ENCODE assay signal across 33 cellular contexts in the genomic region with DNA sequence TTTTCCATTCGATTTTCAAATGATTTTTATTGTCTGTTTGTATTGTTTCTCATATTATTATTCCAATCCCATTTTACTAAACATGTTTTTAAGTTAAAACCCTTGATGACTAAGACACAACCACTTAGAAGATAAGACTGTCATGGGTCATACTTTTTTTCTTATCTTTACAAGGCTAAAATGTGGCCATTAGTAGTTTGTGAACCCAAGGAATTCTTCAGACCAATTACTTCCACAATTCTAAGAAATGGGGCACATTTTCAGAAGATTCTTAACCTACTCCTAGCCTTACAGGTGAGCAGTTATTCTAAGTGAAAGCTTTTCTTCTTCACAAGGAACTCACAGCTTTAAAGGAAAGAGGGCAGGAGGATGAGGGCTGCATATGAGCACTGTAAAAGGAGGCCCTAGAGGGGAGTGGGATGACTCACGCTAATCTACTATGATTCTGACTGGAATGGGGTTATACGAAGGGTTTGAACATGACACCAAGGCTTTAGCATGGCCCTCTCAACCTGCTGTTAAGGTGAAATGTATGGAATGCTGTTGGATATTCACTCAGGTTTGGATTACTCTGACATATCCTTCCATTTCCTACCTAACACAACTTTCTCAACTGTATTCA.
"Had no signal": no experiment of that assay in that cellular context is flagged by ENCODE, and none has a peak within 500 bp of the region (broad histone marks: within the 10 kb centered on the region; RNA-seq: fewer than 3 reads in every experiment).

No MANE protein-coding gene starts in this region.

- FAIRE-seq: colon, endometrium, endothelial cell of umbilical vein had no signal

- H3K9me3 ChIP-seq: body of pancreas, esophagus squamous epithelium, gastroesophageal sphincter had no signal

- H3K27me3 ChIP-seq: body of pancreas, esophagus squamous epithelium, heart right ventricle had no signal

- H3K4me1 Mint-ChIP-seq: activated CD4-positive, alpha-beta T cell treated with anti-CD3 and anti-CD28 coated beads, Interleukin-2, amount 10 ng/mL, durations not matched to agents 7 days and 5 days; activated T-helper 17 cell treated with anti-CD3 and anti-CD28 coated beads, Interleukin-2, amount 50 U/mL, for 72 hours; T-cell had no signal

- DNase-seq: activated CD4-positive, alpha-beta T cell treated with anti-CD3 and anti-CD28 coated beads for 4 hours; activated CD4-positive, alpha-beta T cell treated with anti-CD3 and anti-CD28 coated beads, Interleukin-2, amount 10 ng/mL, durations not matched to agents 7 days and 5 days; activated CD4-positive, alpha-beta T cell treated with anti-CD3 and anti-CD28 coated beads, Interleukin-2, amount 50 U/mL, for 4 hours; activated CD4-positive, CD25-positive, alpha-beta regulatory T cell; activated CD4-positive, CD25-positive, alpha-beta regulatory T cell treated with anti-CD3 and anti-CD28 coated beads, Interleukin-2, amount 50 U/mL, for 72 hours; activated CD8-positive, alpha-beta memory T cell treated with anti-CD3 and anti-CD28 coated beads for 24 hours; activated CD8-positive, alpha-beta T cell treated with anti-CD3 and anti-CD28 coated beads for 36 hours; activated effector memory CD4-positive, alpha-beta T cell treated with Interleukin-2 at 50 U/mL for 16 hours; activated gamma-delta T cell treated with Interleukin-2 at 50 U/mL for 16 hours; activated naive CD4-positive, alpha-beta T cell treated with anti-CD3 and anti-CD28 coated beads, Interleukin-2, amount 50 U/mL, for 16 hours; activated naive CD4-positive, alpha-beta T cell treated with Interleukin-2 at 50 U/mL for 16 hours; activated T-cell treated with anti-CD3 and anti-CD28 coated beads, Interleukin-2, amount 50 U/mL, for 4 hours; amniotic stem cell; aorta; body of pancreas; caudate nucleus; cortex of kidney; dermis blood vessel endothelial cell; effector CD4-positive, alpha-beta T cell; effector memory CD8-positive, alpha-beta T cell; esophagus squamous epithelium; foreskin melanocyte; heart right ventricle; T-cell; T1000 had no signal

- ATAC-seq: activated CD8-positive, alpha-beta T cell treated with anti-CD3 and anti-CD28 coated beads for 36 hours; activated T-cell treated with anti-CD3 and anti-CD28 coated beads, Interleukin-2, amount 50 U/mL, for 4 hours; activated T-helper 17 cell treated with anti-CD3 and anti-CD28 coated beads, Interleukin-2, amount 50 U/mL, for 72 hours; body of pancreas; effector memory CD8-positive, alpha-beta T cell; gastroesophageal sphincter; heart right ventricle; T-cell had no signal

- H3K36me3 Mint-ChIP-seq: activated naive CD8-positive, alpha-beta T cell; T-cell had no signal

- H3K36me3 ChIP-seq: esophagus squamous epithelium, gastroesophageal sphincter, heart right ventricle had no signal

- H3K4me1 ChIP-seq: body of pancreas, esophagus squamous epithelium, heart right ventricle had no signal

- H3K27ac ChIP-seq: body of pancreas, epithelial cell of prostate, esophagus squamous epithelium, gastroesophageal sphincter, heart right ventricle had no signal

- H3K27me3 Mint-ChIP-seq: activated CD4-positive, alpha-beta T cell treated with anti-CD3 and anti-CD28 coated beads, Interleukin-2, amount 10 ng/mL, durations not matched to agents 7 days and 5 days; activated CD8-positive, alpha-beta T cell treated with anti-CD3 and anti-CD28 coated beads for 36 hours; activated naive CD8-positive, alpha-beta T cell; activated T-helper 17 cell treated with anti-CD3 and anti-CD28 coated beads, Interleukin-2, amount 50 U/mL, for 72 hours; effector memory CD8-positive, alpha-beta T cell; T-cell had no signal

- H3K4me3 Mint-ChIP-seq: activated CD4-positive, alpha-beta T cell treated with anti-CD3 and anti-CD28 coated beads, Interleukin-2, amount 10 ng/mL, durations not matched to agents 7 days and 5 days; activated CD8-positive, alpha-beta T cell treated with anti-CD3 and anti-CD28 coated beads for 36 hours; activated naive CD8-positive, alpha-beta T cell; activated T-cell treated with anti-CD3 and anti-CD28 coated beads, Interleukin-2, amount 50 U/mL, for 4 hours; activated T-helper 17 cell treated with anti-CD3 and anti-CD28 coated beads, Interleukin-2, amount 50 U/mL, for 72 hours; effector memory CD8-positive, alpha-beta T cell; T-cell; T-helper 1 cell treated with Interleukin-12 subunit alpha and Interleukin-12 subunit beta and Interleukin-4 antibody, amounts not matched to agents 30 μg/mL and 1 μg/mL, for 36 hours had no signal

- H3K27ac Mint-ChIP-seq: activated CD4-positive, alpha-beta T cell treated with anti-CD3 and anti-CD28 coated beads, Interleukin-2, amount 10 ng/mL, durations not matched to agents 7 days and 5 days; activated CD8-positive, alpha-beta T cell treated with anti-CD3 and anti-CD28 coated beads for 36 hours; activated naive CD8-positive, alpha-beta T cell; activated T-helper 17 cell treated with anti-CD3 and anti-CD28 coated beads, Interleukin-2, amount 50 U/mL, for 72 hours; effector memory CD8-positive, alpha-beta T cell; T-cell; T-helper 1 cell treated with Interleukin-12 subunit alpha and Interleukin-12 subunit beta and Interleukin-4 antibody, amounts not matched to agents 30 μg/mL and 1 μg/mL, for 36 hours had no signal

- H3K4me3 ChIP-seq: body of pancreas, esophagus squamous epithelium, gastroesophageal sphincter, heart right ventricle had no signal
